1 cellular context compared by ENCODE assay signal in genomic region chr12:120292661-120293531, GRCh38.
TF ChIP-seq lines count a peak whose summit lies in the region.

RNU4-1 (minus strand) TSS chr12:120293237.

TF ChIP-seq in HEK293, 187 proteins besides CTCF, POLR2A, EP300 and RAD21 (continued from another document and continues in another):
- TF ChIP-seq ZNF623 (tag by site-specific recombination; IDR thresholded peaks at IDR 0.05) (no peak), KLF8 (tag by site-specific recombination; IDR thresholded peaks at IDR 0.05) (peak; percentile 33; the same call in 1 of the 2 replicates), PATZ1 (tag by site-specific recombination; IDR thresholded peaks at IDR 0.05) (peak; percentile 13; the same call in 1 of the 2 replicates), ZNF146 (tag by site-specific recombination; IDR thresholded peaks at IDR 0.05) (peak; percentile 2; the same call in 1 of the 2 replicates), ZFP41 (tag by site-specific recombination; IDR thresholded peaks at IDR 0.05; ENCODE audit: borderline replicate concordance) (no peak), ZNF768 (tag by site-specific recombination; IDR thresholded peaks at IDR 0.05) (0 out of 2 replicates have a peak, but pooled peaks have one; percentile 10), BCL11B (tag by site-specific recombination; IDR thresholded peaks at IDR 0.05; ENCODE audit: low read depth) (no peak), YY1 (tag by site-specific recombination; IDR thresholded peaks at IDR 0.05) (0 out of 2 replicates have a peak, but pooled peaks have one; percentile 8), ZNF624 (tag by site-specific recombination; IDR thresholded peaks at IDR 0.05) (0 out of 2 replicates have a peak, but pooled peaks have one; percentile 64), SP2 (tag by site-specific recombination; IDR thresholded peaks at IDR 0.05) (peak; percentile 27; the same call in 1 of the 2 replicates), ZNF341 (tag by site-specific recombination; IDR thresholded peaks at IDR 0.05; ENCODE audit: low read depth) (peak; percentile 31), ZNF600 (tag by site-specific recombination; IDR thresholded peaks at IDR 0.05) (peak; percentile 17; the same call in 1 of the 2 replicates), SP7 (tag by site-specific recombination; IDR thresholded peaks at IDR 0.05) (peak; percentile 52), ZNF660 (tag by site-specific recombination; IDR thresholded peaks at IDR 0.05) (no peak), ZNF138 (tag by site-specific recombination; IDR thresholded peaks at IDR 0.05; ENCODE audit: borderline replicate concordance) (no peak), ZSCAN18 (tag by site-specific recombination; IDR thresholded peaks at IDR 0.05) (no peak), ZNF530 (tag by site-specific recombination; IDR thresholded peaks at IDR 0.05; ENCODE audit: low read depth) (no peak), MEIS1 (CRISPR knock-in tag; IDR thresholded peaks at IDR 0.05; ENCODE audit: borderline replicate concordance) (no peak), ZNF521 (tag by site-specific recombination; IDR thresholded peaks at IDR 0.05) (no peak), ZNF791 (tag by site-specific recombination; IDR thresholded peaks at IDR 0.05) (no peak), ZNF548 (tag by site-specific recombination; IDR thresholded peaks at IDR 0.05) (no peak), ZNF76 (tag by site-specific recombination; IDR thresholded peaks at IDR 0.05; ENCODE audit: borderline replicate concordance, low read depth) (peak; percentile 98), ZNF596 (tag by site-specific recombination; IDR thresholded peaks at IDR 0.05) (no peak), FEZF1 (tag by site-specific recombination; IDR thresholded peaks at IDR 0.05) (0 out of 2 replicates have a peak, but pooled peaks have one; percentile 13), MYNN (tag by site-specific recombination; IDR thresholded peaks at IDR 0.05; ENCODE audit: borderline replicate concordance) (no peak), TSHZ1 (tag by site-specific recombination; IDR thresholded peaks at IDR 0.05; ENCODE audit: borderline replicate concordance) (0 out of 2 replicates have a peak, but pooled peaks have one; percentile 6), ZNF18 (tag by site-specific recombination; IDR thresholded peaks at IDR 0.05) (0 out of 2 replicates have a peak, but pooled peaks have one; percentile 43), ZFP69B (tag by site-specific recombination; IDR thresholded peaks at IDR 0.05) (no peak), ZNF362 (tag by site-specific recombination; IDR thresholded peaks at IDR 0.05) (peak; percentile 80), ZNF140 (tag by site-specific recombination; IDR thresholded peaks at IDR 0.05) (no peak), ZNF350 (tag by site-specific recombination; IDR thresholded peaks at IDR 0.05) (no peak), ZNF169 (tag by site-specific recombination; IDR thresholded peaks at IDR 0.05) (no peak), ZNF184 (tag by site-specific recombination; IDR thresholded peaks at IDR 0.05) (no peak), ZNF335 (tag by site-specific recombination; conservative IDR thresholded peaks at IDR 0.05) (no peak; the same call in 1 of the 2 replicates)
- TF ChIP-seq, protein P1, sequence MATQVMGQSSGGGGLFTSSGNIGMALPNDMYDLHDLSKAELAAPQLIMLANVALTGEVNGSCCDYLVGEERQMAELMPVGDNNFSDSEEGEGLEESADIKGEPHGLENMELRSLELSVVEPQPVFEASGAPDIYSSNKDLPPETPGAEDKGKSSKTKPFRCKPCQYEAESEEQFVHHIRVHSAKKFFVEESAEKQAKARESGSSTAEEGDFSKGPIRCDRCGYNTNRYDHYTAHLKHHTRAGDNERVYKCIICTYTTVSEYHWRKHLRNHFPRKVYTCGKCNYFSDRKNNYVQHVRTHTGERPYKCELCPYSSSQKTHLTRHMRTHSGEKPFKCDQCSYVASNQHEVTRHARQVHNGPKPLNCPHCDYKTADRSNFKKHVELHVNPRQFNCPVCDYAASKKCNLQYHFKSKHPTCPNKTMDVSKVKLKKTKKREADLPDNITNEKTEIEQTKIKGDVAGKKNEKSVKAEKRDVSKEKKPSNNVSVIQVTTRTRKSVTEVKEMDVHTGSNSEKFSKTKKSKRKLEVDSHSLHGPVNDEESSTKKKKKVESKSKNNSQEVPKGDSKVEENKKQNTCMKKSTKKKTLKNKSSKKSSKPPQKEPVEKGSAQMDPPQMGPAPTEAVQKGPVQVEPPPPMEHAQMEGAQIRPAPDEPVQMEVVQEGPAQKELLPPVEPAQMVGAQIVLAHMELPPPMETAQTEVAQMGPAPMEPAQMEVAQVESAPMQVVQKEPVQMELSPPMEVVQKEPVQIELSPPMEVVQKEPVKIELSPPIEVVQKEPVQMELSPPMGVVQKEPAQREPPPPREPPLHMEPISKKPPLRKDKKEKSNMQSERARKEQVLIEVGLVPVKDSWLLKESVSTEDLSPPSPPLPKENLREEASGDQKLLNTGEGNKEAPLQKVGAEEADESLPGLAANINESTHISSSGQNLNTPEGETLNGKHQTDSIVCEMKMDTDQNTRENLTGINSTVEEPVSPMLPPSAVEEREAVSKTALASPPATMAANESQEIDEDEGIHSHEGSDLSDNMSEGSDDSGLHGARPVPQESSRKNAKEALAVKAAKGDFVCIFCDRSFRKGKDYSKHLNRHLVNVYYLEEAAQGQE (tag by site-specific recombination; IDR thresholded peaks at IDR 0.05): peak; percentile 10; the same call in 1 of the 2 replicates
- TF ChIP-seq, protein P2, sequence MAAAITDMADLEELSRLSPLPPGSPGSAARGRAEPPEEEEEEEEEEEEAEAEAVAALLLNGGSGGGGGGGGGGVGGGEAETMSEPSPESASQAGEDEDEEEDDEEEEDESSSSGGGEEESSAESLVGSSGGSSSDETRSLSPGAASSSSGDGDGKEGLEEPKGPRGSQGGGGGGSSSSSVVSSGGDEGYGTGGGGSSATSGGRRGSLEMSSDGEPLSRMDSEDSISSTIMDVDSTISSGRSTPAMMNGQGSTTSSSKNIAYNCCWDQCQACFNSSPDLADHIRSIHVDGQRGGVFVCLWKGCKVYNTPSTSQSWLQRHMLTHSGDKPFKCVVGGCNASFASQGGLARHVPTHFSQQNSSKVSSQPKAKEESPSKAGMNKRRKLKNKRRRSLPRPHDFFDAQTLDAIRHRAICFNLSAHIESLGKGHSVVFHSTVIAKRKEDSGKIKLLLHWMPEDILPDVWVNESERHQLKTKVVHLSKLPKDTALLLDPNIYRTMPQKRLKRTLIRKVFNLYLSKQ (tag by site-specific recombination; IDR thresholded peaks at IDR 0.05; ENCODE audit: borderline replicate concordance): no peak
- TF ChIP-seq, protein P3, sequence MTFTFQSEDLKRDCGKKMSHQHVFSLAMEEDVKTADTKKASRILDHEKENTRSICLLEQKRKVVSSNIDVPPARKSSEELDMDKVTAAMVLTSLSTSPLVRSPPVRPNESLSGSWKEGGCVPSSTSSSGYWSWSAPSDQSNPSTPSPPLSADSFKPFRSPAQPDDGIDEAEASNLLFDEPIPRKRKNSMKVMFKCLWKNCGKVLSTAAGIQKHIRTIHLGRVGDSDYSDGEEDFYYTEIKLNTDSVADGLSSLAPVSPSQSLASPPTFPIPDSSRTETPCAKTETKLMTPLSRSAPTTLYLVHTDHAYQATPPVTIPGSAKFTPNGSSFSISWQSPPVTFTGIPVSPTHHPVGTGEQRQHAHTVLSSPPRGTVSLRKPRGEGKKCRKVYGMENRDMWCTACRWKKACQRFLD (tag by site-specific recombination; IDR thresholded peaks at IDR 0.05): no peak
- TF ChIP-seq, protein P4, sequence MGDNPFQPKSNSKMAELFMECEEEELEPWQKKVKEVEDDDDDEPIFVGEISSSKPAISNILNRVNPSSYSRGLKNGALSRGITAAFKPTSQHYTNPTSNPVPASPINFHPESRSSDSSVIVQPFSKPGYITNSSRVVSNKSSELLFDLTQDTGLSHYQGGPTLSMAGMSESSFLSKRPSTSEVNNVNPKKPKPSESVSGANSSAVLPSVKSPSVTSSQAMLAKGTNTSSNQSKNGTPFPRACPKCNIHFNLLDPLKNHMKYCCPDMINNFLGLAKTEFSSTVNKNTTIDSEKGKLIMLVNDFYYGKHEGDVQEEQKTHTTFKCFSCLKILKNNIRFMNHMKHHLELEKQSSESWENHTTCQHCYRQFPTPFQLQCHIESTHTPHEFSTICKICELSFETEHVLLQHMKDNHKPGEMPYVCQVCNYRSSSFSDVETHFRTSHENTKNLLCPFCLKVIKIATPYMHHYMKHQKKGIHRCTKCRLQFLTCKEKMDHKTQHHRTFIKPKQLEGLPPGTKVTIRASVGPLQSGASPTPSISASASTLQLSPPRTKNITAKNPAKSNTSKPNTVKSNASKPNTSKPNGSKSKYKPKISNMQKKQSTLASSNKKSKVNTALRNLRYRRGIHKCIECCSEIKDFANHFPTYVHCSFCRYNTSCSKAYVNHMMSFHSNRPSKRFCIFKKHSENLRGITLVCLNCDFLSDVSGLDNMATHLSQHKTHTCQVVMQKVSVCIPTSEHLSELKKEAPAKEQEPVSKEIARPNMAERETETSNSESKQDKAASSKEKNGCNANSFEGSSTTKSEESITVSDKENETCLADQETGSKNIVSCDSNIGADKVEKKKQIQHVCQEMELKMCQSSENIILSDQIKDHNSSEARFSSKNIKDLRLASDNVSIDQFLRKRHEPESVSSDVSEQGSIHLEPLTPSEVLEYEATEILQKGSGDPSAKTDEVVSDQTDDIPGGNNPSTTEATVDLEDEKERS (tag by site-specific recombination; IDR thresholded peaks at IDR 0.05): no peak
- TF ChIP-seq, protein P5, sequence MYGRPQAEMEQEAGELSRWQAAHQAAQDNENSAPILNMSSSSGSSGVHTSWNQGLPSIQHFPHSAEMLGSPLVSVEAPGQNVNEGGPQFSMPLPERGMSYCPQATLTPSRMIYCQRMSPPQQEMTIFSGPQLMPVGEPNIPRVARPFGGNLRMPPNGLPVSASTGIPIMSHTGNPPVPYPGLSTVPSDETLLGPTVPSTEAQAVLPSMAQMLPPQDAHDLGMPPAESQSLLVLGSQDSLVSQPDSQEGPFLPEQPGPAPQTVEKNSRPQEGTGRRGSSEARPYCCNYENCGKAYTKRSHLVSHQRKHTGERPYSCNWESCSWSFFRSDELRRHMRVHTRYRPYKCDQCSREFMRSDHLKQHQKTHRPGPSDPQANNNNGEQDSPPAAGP (tag by site-specific recombination; IDR thresholded peaks at IDR 0.05): no peak
